Comparison of ENCODE assay signal across 9 cellular contexts in the genomic region with DNA sequence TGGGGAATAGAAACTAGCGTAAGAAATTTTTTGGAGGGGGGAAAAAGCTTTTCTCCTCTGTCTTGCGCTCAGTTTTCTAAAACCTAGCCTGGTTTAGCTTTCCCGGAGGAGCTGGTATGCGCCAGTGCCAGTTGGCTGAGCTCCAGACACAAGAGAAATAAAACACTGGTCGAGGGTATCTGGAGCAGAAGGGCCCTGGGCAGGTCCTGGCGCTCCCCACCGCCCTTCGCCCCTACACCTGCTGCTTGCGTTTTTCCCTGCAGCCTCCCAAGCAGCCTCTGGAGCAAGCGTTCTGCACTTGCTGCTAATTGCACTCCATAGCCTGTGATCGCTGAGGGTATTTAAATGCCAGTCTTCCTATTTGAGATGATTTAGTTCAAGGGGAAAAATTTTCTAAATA. TPM values are rescaled to one million over a fixed set of nuclear protein-coding genes. Genes with fewer than 3 reads are reported as not detected.
DNase-seq lines count a peak whose midpoint lies in the region; ATAC-seq, FAIRE-seq and TF ChIP-seq lines count a peak whose summit lies in the region.
"Had no signal": no experiment of that assay in that cellular context is flagged by ENCODE, and none has a peak within 500 bp of the region (broad histone marks: within the 10 kb centered on the region; RNA-seq: fewer than 3 reads in every experiment).

No MANE protein-coding gene starts in this region.

- DNase-seq in stimulated activated CD4-positive, alpha-beta T cell treated with anti-CD3 and anti-CD28 coated beads, Interleukin-15, amount 100 ng/mL, for 24 hours, result peak; percentile 1
- DNase-seq in stimulated activated CD4-positive, alpha-beta T cell treated with anti-CD3 and anti-CD28 coated beads, Interleukin-12 subunit alpha, Interleukin-12 subunit beta, amount 100 ng/mL, for 4 hours, result no peak
- DNase-seq in cardiac fibroblast (ENCODE audit: low read depth in 2 of 2), result peak in 1 of 2 donors; percentile 37
- DNase-seq in left colon, result peak; percentile 59 to 60
- DNase-seq in aorta, result peak; percentile 44 to 70
- DNase-seq in activated T-cell treated with anti-CD3 and anti-CD28 coated beads, Interleukin-2, amount 50 U/mL, for 72 hours, result no peak
- DNase-seq in activated naive CD4-positive, alpha-beta T cell treated with anti-CD3 and anti-CD28 coated beads for 36 hours, result no peak
- no peak for DNase-seq in HTR-8/SVneo (ENCODE audit: insufficient read length, low spot score)

- H3K27me3 Mint-ChIP-seq in activated T-cell treated with anti-CD3 and anti-CD28 coated beads, Interleukin-2, amount 50 U/mL, for 72 hours (ENCODE audit: low read depth), result peaks cover 48% of the 10 kb centered on the region
- peaks cover 47% of the 10 kb centered on the region for H3K27me3 Mint-ChIP-seq in activated naive CD4-positive, alpha-beta T cell treated with anti-CD3 and anti-CD28 coated beads for 36 hours (ENCODE audit: low read depth)

- peak overlapping the region in 1 of 2 donors; percentile 88 for H3K4me3 Mint-ChIP-seq in activated T-cell treated with anti-CD3 and anti-CD28 coated beads, Interleukin-2, amount 50 U/mL, for 72 hours
- no peak overlapping the region for H3K4me3 Mint-ChIP-seq in activated naive CD4-positive, alpha-beta T cell treated with anti-CD3 and anti-CD28 coated beads for 36 hours

- peak overlapping the region; percentile 17 to 68 for H3K4me3 ChIP-seq in cardiac fibroblast (replicated peaks in 1 of 2; ENCODE audit: low read depth in 2 of 2, low read length in 2 of 2)
- H3K4me3 ChIP-seq in aorta (ENCODE audit: low read length in 2 of 2), result no peak overlapping the region

- no peaks in the 10 kb centered on the region for H3K9me3 ChIP-seq in aorta (ENCODE audit: control insufficient read depth, low read length)

- WGBS in aorta, 2 donors, result 6% methylated on average over 11 of the region's 11 CpGs

- peaks cover 13% of the 10 kb centered on the region for H3K4me1 Mint-ChIP-seq in activated T-cell treated with anti-CD3 and anti-CD28 coated beads, Interleukin-2, amount 50 U/mL, for 72 hours (ENCODE audit: low read depth)
- H3K4me1 Mint-ChIP-seq in activated naive CD4-positive, alpha-beta T cell treated with anti-CD3 and anti-CD28 coated beads for 36 hours (ENCODE audit: low read depth), result peaks cover 14% of the 10 kb centered on the region

- H3K36me3 ChIP-seq in aorta (ENCODE audit: control insufficient read depth in 1 of 2, insufficient read depth in 2 of 2, low read length in 1 of 2), result no peaks in the 10 kb centered on the region

- peak; percentile 68 for ATAC-seq in left colon
- no peak for ATAC-seq in aorta (ENCODE audit: low FRiP score)
- no peak for ATAC-seq in activated T-cell treated with anti-CD3 and anti-CD28 coated beads, Interleukin-2, amount 50 U/mL, for 72 hours (replicated peaks in 1 of 2)

- no peak for TF ChIP-seq CTCF in cardiac fibroblast (IDR thresholded peaks at IDR 0.05; ENCODE audit: low read depth, low read length)

- no peak overlapping the region for H3K27ac Mint-ChIP-seq in activated T-cell treated with anti-CD3 and anti-CD28 coated beads, Interleukin-2, amount 50 U/mL, for 72 hours
- H3K27ac Mint-ChIP-seq in activated naive CD4-positive, alpha-beta T cell treated with anti-CD3 and anti-CD28 coated beads for 36 hours, result no peak overlapping the region
- H3K27ac Mint-ChIP-seq: CD4-positive, alpha-beta memory T cell had no signal

- no peak overlapping the region for H3K27ac ChIP-seq in aorta (ENCODE audit: low read depth in 1 of 2, low read length in 2 of 2)

- H3K27me3 ChIP-seq in aorta (ENCODE audit: control insufficient read depth in 1 of 2, insufficient read depth in 2 of 2, low read length in 1 of 2), result peaks cover 0 to 3% of the 10 kb centered on the region in 2 donors

- H3K36me3 Mint-ChIP-seq in activated T-cell treated with anti-CD3 and anti-CD28 coated beads, Interleukin-2, amount 50 U/mL, for 72 hours (ENCODE audit: insufficient read depth in 2 of 2), result no peaks in the 10 kb centered on the region
- no peaks in the 10 kb centered on the region for H3K36me3 Mint-ChIP-seq in activated naive CD4-positive, alpha-beta T cell treated with anti-CD3 and anti-CD28 coated beads for 36 hours (ENCODE audit: low read depth)
- H3K36me3 Mint-ChIP-seq: CD4-positive, alpha-beta memory T cell had no signal

- no peaks in the 10 kb centered on the region for H3K4me1 ChIP-seq in aorta (ENCODE audit: control insufficient read depth in 1 of 2, insufficient read depth in 2 of 2, low read length in 2 of 2)

- H3K9me3 Mint-ChIP-seq in activated T-cell treated with anti-CD3 and anti-CD28 coated beads, Interleukin-2, amount 50 U/mL, for 72 hours, result no peaks in the 10 kb centered on the region
- no peaks in the 10 kb centered on the region for H3K9me3 Mint-ChIP-seq in activated naive CD4-positive, alpha-beta T cell treated with anti-CD3 and anti-CD28 coated beads for 36 hours

- CTCF ChIA-PET in activated naive CD4-positive, alpha-beta T cell treated with anti-CD3 and anti-CD28 coated beads for 36 hours (lab: Charles Lee), result no interaction called here

- no peak for FAIRE-seq in HTR-8/SVneo (lab: Jason Lieb, UNC)

- intact Hi-C loops in left colon (cut with DNase I, micrococcal nuclease), result no loop called here
- intact Hi-C loops in aorta (cut with DNase I), result no loop called here
- intact Hi-C loops in activated naive CD4-positive, alpha-beta T cell treated with anti-CD3 and anti-CD28 coated beads for 36 hours (cut with micrococcal nuclease), result no loop called here

RNA-seq across cellular contexts. Expression of a gene that starts 0.8 kb away (rescaled TPM):
- total RNA-seq in left colon (1 to 10 TPM; 5.0 to 6.4 TPM), aorta (1 to 10 TPM in 1 of 2 donors, under 1 TPM in 1; 0.66 to 6.3 TPM)
- under 1 TPM in 1 of 2 donors, not detected in 1; 0.38 TPM for polyA plus RNA-seq in aorta
- under 1 TPM in 1 of 2 donors, not detected in 1; 0.07 TPM for total RNA-seq in activated T-cell treated with anti-CD3 and anti-CD28 coated beads, Interleukin-2, amount 50 U/mL, for 72 hours
- not detected for total RNA-seq in activated naive CD4-positive, alpha-beta T cell treated with anti-CD3 and anti-CD28 coated beads for 36 hours
- total RNA-seq: CD4-positive, alpha-beta memory T cell had no signal
- polyA plus RNA-seq: CD4-positive, alpha-beta memory T cell had no signal

RNA-seq across cellular contexts. Expression of a gene that starts 57.5 kb away (rescaled TPM):
- total RNA-seq in left colon, result not detected
- total RNA-seq in aorta, result 1 to 10 TPM in 1 of 2 donors, not detected in 1; 1.6 TPM
- 1 to 10 TPM in 1 of 2 donors, not detected in 1; 7.1 TPM for polyA plus RNA-seq in aorta
- under 1 TPM in 1 of 2 donors, not detected in 1; 0.43 TPM for total RNA-seq in activated T-cell treated with anti-CD3 and anti-CD28 coated beads, Interleukin-2, amount 50 U/mL, for 72 hours
- total RNA-seq in activated naive CD4-positive, alpha-beta T cell treated with anti-CD3 and anti-CD28 coated beads for 36 hours, result not detected
- polyA plus RNA-seq: CD4-positive, alpha-beta memory T cell had no signal

Comparison
In these comparisons a context has a peak if more than half of its experiments do, and no peak if none do; other contexts are left out.
1. DNase-seq: peak in stimulated activated CD4-positive, alpha-beta T cell treated with anti-CD3 and anti-CD28 coated beads, Interleukin-15, amount 100 ng/mL, for 24 hours (single experiment), left colon (2 of 2) and aorta (2 of 2); none in stimulated activated CD4-positive, alpha-beta T cell treated with anti-CD3 and anti-CD28 coated beads, Interleukin-12 subunit alpha, Interleukin-12 subunit beta, amount 100 ng/mL, for 4 hours (single experiment), activated T-cell treated with anti-CD3 and anti-CD28 coated beads, Interleukin-2, amount 50 U/mL, for 72 hours (0 of 2), activated naive CD4-positive, alpha-beta T cell treated with anti-CD3 and anti-CD28 coated beads for 36 hours (single experiment) and HTR-8/SVneo (single experiment).
2. H3K4me3 ChIP-seq: peak in cardiac fibroblast (2 of 2); none in aorta (0 of 2).